18 cellular contexts compared by ENCODE assay signal in genomic region chr6:25022140-25022553, GRCh38.
DNase-seq lines count a peak whose midpoint lies in the region; ATAC-seq and TF ChIP-seq lines count a peak whose summit lies in the region.
"Had no signal": no experiment of that assay in that cellular context is flagged by ENCODE, and none has a peak within 500 bp of the region (broad histone marks: within the 10 kb centered on the region; RNA-seq: fewer than 3 reads in every experiment).

No MANE protein-coding gene starts in this region.

- H3K27ac ChIP-seq in fibroblast of lung (ENCODE audit: insufficient read depth, low read length) (no peak overlapping the region), SJCRH30 (no peak overlapping the region)
- H3K27ac ChIP-seq: esophagus squamous epithelium, ovary, skin epidermis, tibial nerve had no signal

- H2AFZ ChIP-seq in fibroblast of lung (ENCODE audit: low read length) = no peak overlapping the region

- DNase-seq in AG10803 (ENCODE audit: low read depth) = peak; percentile 50
- peak; percentile 28 for DNase-seq in HFFc6
- no peak for DNase-seq in T-helper 17 cell
- DNase-seq in fibroblast of lung (ENCODE audit: low read depth in 2 of 2) = peak; percentile 44 to 70
- no peak for DNase-seq in C1 segment of cervical spinal cord (lab: John Stamatoyannopoulos, UW)
- no peak for DNase-seq in SJCRH30
- DNase-seq: activated B cell treated with CpG ODN at 0.5 μM for 24 hours, activated gamma-delta T cell treated with Interleukin-2 at 50 U/mL for 16 hours, dermis blood vessel endothelial cell, esophagus squamous epithelium, NCI-H2081, ovary had no signal

- no peaks in the 10 kb centered on the region for H3K27me3 ChIP-seq in fibroblast of lung (ENCODE audit: control insufficient read depth, insufficient read depth, low read length)
- no peaks in the 10 kb centered on the region for H3K27me3 ChIP-seq in SJCRH30
- H3K27me3 ChIP-seq: esophagus squamous epithelium, ovary, tibial nerve had no signal

- H3K9ac ChIP-seq in fibroblast of lung (ENCODE audit: insufficient read depth, low read length) = no peak overlapping the region

- H3K36me3 Mint-ChIP-seq in HFFc6 (ENCODE audit: low read depth) (no peaks in the 10 kb centered on the region; the same call in 1 of the 2 replicates), T-helper 17 cell (ENCODE audit: low read depth) (no peaks in the 10 kb centered on the region)

- no peak for TF ChIP-seq CTCF in AG10803 (conservative IDR thresholded peaks at IDR 0.05; ENCODE audit: low read length)
- no peak for TF ChIP-seq CTCF in HFFc6 (IDR thresholded peaks at IDR 0.05)
- TF ChIP-seq CTCF in fibroblast of lung (conservative IDR thresholded peaks at IDR 0.05 in 1 of 2, IDR thresholded peaks at IDR 0.05 in 1 of 2; ENCODE audit: low read depth in 1 of 2, low read length in 2 of 2) = no peak

- peaks cover 31% of the 10 kb centered on the region for H3K4me1 Mint-ChIP-seq in HFFc6 (ENCODE audit: low read depth)
- H3K4me1 Mint-ChIP-seq in T-helper 17 cell = peaks cover 43% of the 10 kb centered on the region

- H3K79me2 ChIP-seq in fibroblast of lung (ENCODE audit: control insufficient read depth, insufficient read depth, low read length) = no peaks in the 10 kb centered on the region

- no peak for ATAC-seq in T-helper 17 cell
- ATAC-seq in GM19023 (IDR thresholded peaks at IDR 0.05; ENCODE audit: unreplicated experiment) = no peak
- no peak for ATAC-seq in GM21737 (IDR thresholded peaks at IDR 0.05; ENCODE audit: unreplicated experiment)

- H3K27me3 Mint-ChIP-seq in HFFc6 (ENCODE audit: insufficient read depth) (no peaks in the 10 kb centered on the region; the same call in 1 of the 2 replicates), T-helper 17 cell (no peaks in the 10 kb centered on the region)
- H3K27me3 Mint-ChIP-seq: activated B cell treated with CpG ODN at 0.5 μM for 24 hours, B cell had no signal

- no peaks in the 10 kb centered on the region for H3K9me3 Mint-ChIP-seq in HFFc6
- H3K9me3 Mint-ChIP-seq: activated B cell treated with CpG ODN at 0.5 μM for 24 hours; T-helper 1 cell treated with Interleukin-12 subunit alpha and Interleukin-12 subunit beta and Interleukin-4 antibody, amounts not matched to agents 30 μg/mL and 1 μg/mL, for 36 hours had no signal

- H3K4me1 ChIP-seq in fibroblast of lung (ENCODE audit: control insufficient read depth, extremely low read depth, insufficient read depth, low read length) (no peaks in the 10 kb centered on the region), SJCRH30 (no peaks in the 10 kb centered on the region)
- H3K4me1 ChIP-seq: tibial nerve had no signal

- no peaks in the 10 kb centered on the region for H4K20me1 ChIP-seq in fibroblast of lung (ENCODE audit: control insufficient read depth, extremely low read depth, insufficient read depth, low read length)

- no peak overlapping the region for H3K4me2 ChIP-seq in fibroblast of lung (ENCODE audit: extremely low read depth, insufficient read depth, low read length)

- H3K4me3 Mint-ChIP-seq in HFFc6 = no peak overlapping the region
- H3K4me3 Mint-ChIP-seq in T-helper 17 cell = no peak overlapping the region
- H3K4me3 Mint-ChIP-seq: activated B cell treated with CpG ODN at 0.5 μM for 24 hours; B cell; T-helper 1 cell treated with Interleukin-12 subunit alpha and Interleukin-12 subunit beta and Interleukin-4 antibody, amounts not matched to agents 30 μg/mL and 1 μg/mL, for 36 hours had no signal

- H3K9me3 ChIP-seq in T-helper 17 cell (ENCODE audit: control insufficient read depth, low read length, poor library complexity, severe bottlenecking) (no peaks in the 10 kb centered on the region), fibroblast of lung (ENCODE audit: control insufficient read depth, insufficient read depth, low read depth, low read length) (no peaks in the 10 kb centered on the region), SJCRH30 (replicated peaks) (no peaks in the 10 kb centered on the region)
- H3K9me3 ChIP-seq: esophagus squamous epithelium, ovary, tibial nerve had no signal

- H3K36me3 ChIP-seq in fibroblast of lung (ENCODE audit: control insufficient read depth, insufficient read depth, low read length) (no peaks in the 10 kb centered on the region), SJCRH30 (no peaks in the 10 kb centered on the region)
- H3K36me3 ChIP-seq: esophagus squamous epithelium, ovary, tibial nerve had no signal

- no peak overlapping the region; the same call in 1 of the 2 replicates for H3K27ac Mint-ChIP-seq in HFFc6
- peak overlapping the region; percentile 21 for H3K27ac Mint-ChIP-seq in T-helper 17 cell
- H3K27ac Mint-ChIP-seq: activated B cell treated with CpG ODN at 0.5 μM for 24 hours; B cell; T-helper 1 cell treated with Interleukin-12 subunit alpha and Interleukin-12 subunit beta and Interleukin-4 antibody, amounts not matched to agents 30 μg/mL and 1 μg/mL, for 36 hours had no signal

- no peak overlapping the region for H3K4me3 ChIP-seq in AG10803 (ENCODE audit: low read length)
- H3K4me3 ChIP-seq in fibroblast of lung (replicated peaks in 1 of 4; ENCODE audit: control extremely low read depth in 1 of 4, insufficient read depth in 1 of 4, low read depth in 3 of 4, low read length in 4 of 4) = no peak overlapping the region
- H3K4me3 ChIP-seq in SJCRH30 = no peak overlapping the region
- H3K4me3 ChIP-seq: esophagus squamous epithelium, ovary, skin epidermis, tibial nerve had no signal

Comparison
In these comparisons a context has a peak if more than half of its experiments do, and no peak if none do; other contexts are left out.
1. DNase-seq: peak in AG10803 (single experiment), HFFc6 (single experiment) and fibroblast of lung (2 of 2); none in T-helper 17 cell (0 of 3), C1 segment of cervical spinal cord (0 of 14) and SJCRH30 (0 of 2).